In genomic region chr19:14559916-14560775, GRCh38 we compare ENCODE assay signal across 10 cellular contexts. TPM values are rescaled to one million over a fixed set of nuclear protein-coding genes. Genes with fewer than 3 reads are reported as not detected.
A peak's percentile ranks its signal among the peaks of the same experiment; 100 is the strongest.
DNase-seq lines count a peak whose midpoint lies in the region; ATAC-seq and TF ChIP-seq lines count a peak whose summit lies in the region.
"Had no signal": no experiment of that assay in that cellular context is flagged by ENCODE, and none has a peak within 500 bp of the region (broad histone marks: within the 10 kb centered on the region; RNA-seq: fewer than 3 reads in every experiment).

No MANE protein-coding gene starts in this region.

- intact Hi-C loops in CD4-positive, alpha-beta T cell (cut with DNase I, micrococcal nuclease) = no loop called here
- intact Hi-C loops in Panc1 (cut with micrococcal nuclease; ENCODE audit: unreplicated experiment) (no loop called here), esophagus muscularis mucosa (cut with DNase I) (no loop called here)

- peak overlapping the region; percentile 50 for H3K27ac ChIP-seq in CD4-positive, alpha-beta T cell (ENCODE audit: low read depth, low read length)
- peak overlapping the region; percentile 85 for H3K27ac ChIP-seq in Panc1 (ENCODE audit: low read length)
- H3K27ac ChIP-seq in esophagus muscularis mucosa (replicated peaks in 1 of 4) = peak overlapping the region; percentile 29 to 69 (median 40)
- peak overlapping the region; percentile 53 for H3K27ac ChIP-seq in neural progenitor cell

- no peak overlapping the region for H2AFZ ChIP-seq in neural progenitor cell (replicated peaks)

- no peak overlapping the region for H3K4me2 ChIP-seq in neural progenitor cell

- no peak overlapping the region for H3K4me3 Mint-ChIP-seq in CD4-positive, alpha-beta T cell
- H3K4me3 Mint-ChIP-seq in neural progenitor cell = no peak overlapping the region

- H3K27ac Mint-ChIP-seq in CD4-positive, alpha-beta T cell = peak overlapping the region; percentile 33
- peak overlapping the region; percentile 79 for H3K27ac Mint-ChIP-seq in neural progenitor cell

- H3K4me3 ChIP-seq in Panc1 (ENCODE audit: low read depth in 2 of 2, low read length in 2 of 2) (no peak overlapping the region), esophagus muscularis mucosa (no peak overlapping the region), neural progenitor cell (no peak overlapping the region)

- H3K4me1 ChIP-seq in Panc1 (ENCODE audit: control insufficient read depth, insufficient read depth, low read length) (peaks cover 57% of the 10 kb centered on the region), esophagus muscularis mucosa (peaks cover 37 to 52% (median 46%) of the 10 kb centered on the region in 4 donors), neural progenitor cell (peaks cover 34% of the 10 kb centered on the region)

- no peak for TF ChIP-seq CTCF in CD4-positive, alpha-beta T cell (IDR thresholded peaks at IDR 0.05)
- TF ChIP-seq CTCF in Panc1 (IDR thresholded peaks at IDR 0.05) (no peak), esophagus muscularis mucosa (IDR thresholded peaks at IDR 0.05) (no peak), neural progenitor cell (IDR thresholded peaks at IDR 0.05) (no peak)

- peak overlapping the region; percentile 45 for H3K9ac ChIP-seq in neural progenitor cell

- no peaks in the 10 kb centered on the region for H3K27me3 ChIP-seq in CD4-positive, alpha-beta T cell (ENCODE audit: control insufficient read depth, insufficient read depth, low read length)
- H3K27me3 ChIP-seq in Panc1 (ENCODE audit: control insufficient read depth, insufficient read depth, low read length) = no peaks in the 10 kb centered on the region
- H3K27me3 ChIP-seq in esophagus muscularis mucosa = no peaks in the 10 kb centered on the region
- no peaks in the 10 kb centered on the region for H3K27me3 ChIP-seq in neural progenitor cell

- H3F3A ChIP-seq in neural progenitor cell (ENCODE audit: low read depth) = peaks cover 22% of the 10 kb centered on the region

- no TSS peak for BruUV-seq in Panc1 (replicated peaks; lab: Mats Ljungman, UMichigan)

- peaks cover 59% of the 10 kb centered on the region for H3K79me2 ChIP-seq in neural progenitor cell (ENCODE audit: low read depth)

- TF ChIP-seq POLR2A in esophagus muscularis mucosa (IDR thresholded peaks at IDR 0.05; ENCODE audit: low read depth) = no peak

- WGBS in esophagus muscularis mucosa = 82% methylated on average over 24 of the region's 28 CpGs

- H3K36me3 ChIP-seq in Panc1 (ENCODE audit: control insufficient read depth, insufficient read depth, low read length) = no peaks in the 10 kb centered on the region
- H3K36me3 ChIP-seq in esophagus muscularis mucosa = peaks cover 4 to 22% (median 11%) of the 10 kb centered on the region in 4 donors
- no peaks in the 10 kb centered on the region for H3K36me3 ChIP-seq in neural progenitor cell

- in situ Hi-C loops in Panc1 (cut with HindIII; ENCODE audit: low pct_unique_long_range_greater_than_20kb, low sequenced_read_pairs) = no loop called here

- POLR2A ChIA-PET in CD4-positive, alpha-beta T cell (lab: Charles Lee) = interaction anchor here (0.7 kb wide), 1 partner anchor 43 kb away, joined by 3 read pairs; no protein-coding TSS in a partner anchor
- POLR2A ChIA-PET in Panc1 (lab: Charles Lee) = no interaction called here

- no peak for ATAC-seq in CD4-positive, alpha-beta T cell (ENCODE audit: poor library complexity)
- no peak for ATAC-seq in Panc1
- no peak for ATAC-seq in GM18519 (IDR thresholded peaks at IDR 0.05; ENCODE audit: low FRiP score, unreplicated experiment)
- no peak for ATAC-seq in GM21825 (IDR thresholded peaks at IDR 0.05; ENCODE audit: unreplicated experiment)

- CTCF ChIA-PET in CD4-positive, alpha-beta T cell (lab: Charles Lee) = interaction anchor here (0.6 kb wide), 1 partner anchor 366 kb away, joined by 3 read pairs; no protein-coding TSS in a partner anchor
- CTCF ChIA-PET in Panc1 (lab: Charles Lee) = interaction anchor here (0.6 kb wide), 1 partner anchor 461 kb away, joined by 3 read pairs; no protein-coding TSS in a partner anchor

- no peaks in the 10 kb centered on the region for H3K9me3 ChIP-seq in CD4-positive, alpha-beta T cell (ENCODE audit: control insufficient read depth, low read length)
- H3K9me3 ChIP-seq in Panc1 (ENCODE audit: control insufficient read depth, insufficient read depth, low read depth, low read length) (no peaks in the 10 kb centered on the region), esophagus muscularis mucosa (no peaks in the 10 kb centered on the region), neural progenitor cell (ENCODE audit: low read depth) (no peaks in the 10 kb centered on the region)

- no peaks in the 10 kb centered on the region for H3K9me3 Mint-ChIP-seq in CD4-positive, alpha-beta T cell
- no peaks in the 10 kb centered on the region for H3K9me3 Mint-ChIP-seq in neural progenitor cell

- no peak for TF ChIP-seq EP300 in esophagus muscularis mucosa (IDR thresholded peaks at IDR 0.05)

- peaks cover 34% of the 10 kb centered on the region for H3K4me1 Mint-ChIP-seq in CD4-positive, alpha-beta T cell (ENCODE audit: low read depth)
- H3K4me1 Mint-ChIP-seq in neural progenitor cell = peaks cover 20% of the 10 kb centered on the region

- DNase-seq in CD4-positive, alpha-beta T cell = no peak
- no peak for DNase-seq in Panc1 (ENCODE audit: low read depth, low spot score)
- DNase-seq in esophagus muscularis mucosa (ENCODE audit: extremely low spot score) = no peak
- no peak for DNase-seq in neural progenitor cell (ENCODE audit: low spot score)
- no peak for DNase-seq in NCI-H510A (lab: John Stamatoyannopoulos, UW)
- DNase-seq in NCI-H526 (lab: John Stamatoyannopoulos, UW) = no peak

- no peaks in the 10 kb centered on the region for H3K27me3 Mint-ChIP-seq in CD4-positive, alpha-beta T cell
- peaks cover 3% of the 10 kb centered on the region for H3K27me3 Mint-ChIP-seq in neural progenitor cell (ENCODE audit: insufficient read depth, low read depth)

- H3K36me3 Mint-ChIP-seq in CD4-positive, alpha-beta T cell (ENCODE audit: low read depth) = peaks cover 29% of the 10 kb centered on the region
- H3K36me3 Mint-ChIP-seq in neural progenitor cell = no peaks in the 10 kb centered on the region

- H4K20me1 ChIP-seq in neural progenitor cell (ENCODE audit: low read depth) = peaks cover 77% of the 10 kb centered on the region

RNA-seq across cellular contexts. Expression of gene NDUFB7, which starts 11.7 kb away (rescaled TPM):
- total RNA-seq in CD4-positive, alpha-beta T cell = 10 to 100 TPM; 31.7 to 39.1 TPM
- total RNA-seq in Panc1 (2021; ENCODE audit: unreplicated experiment) (180 TPM), esophagus muscularis mucosa (100 to 1,000 TPM; 297 to 522 (median 319) TPM), neural progenitor cell (ENCODE audit: low replicate concordance) (38.0 and 177 TPM in 2 replicates)
- 341 TPM for polyA plus RNA-seq in Panc1 (2012; ENCODE audit: insufficient read length)

RNA-seq across cellular contexts. Expression of gene CLEC17A, which starts 22.7 kb away (rescaled TPM):
- not detected for total RNA-seq in CD4-positive, alpha-beta T cell
- total RNA-seq in Panc1 (2021; ENCODE audit: unreplicated experiment) (not detected), esophagus muscularis mucosa (not detected), neural progenitor cell (ENCODE audit: low replicate concordance) (0.31 TPM in 1 of 2 replicates, not detected in the other)
- polyA plus RNA-seq in Panc1 (2012; ENCODE audit: insufficient read length) = not detected
- total RNA-seq: LHCN-M2, NCI-H460 had no signal

RNA-seq across cellular contexts. Expression of gene TECR, which starts 30.8 kb away (rescaled TPM):
- total RNA-seq in CD4-positive, alpha-beta T cell = 100 to 1,000 TPM; 217 to 232 TPM
- total RNA-seq in Panc1 (2021; ENCODE audit: unreplicated experiment) (233 TPM), esophagus muscularis mucosa (10 to 100 TPM; 18.7 to 32.7 (median 25.7) TPM), neural progenitor cell (ENCODE audit: low replicate concordance) (41.9 and 96.4 TPM in 2 replicates)
- 250 TPM for polyA plus RNA-seq in Panc1 (2012; ENCODE audit: insufficient read length)

RNA-seq across cellular contexts. Expression of gene DNAJB1, which starts 41.9 kb away (rescaled TPM):
- total RNA-seq in CD4-positive, alpha-beta T cell = 100 to 1,000 TPM; 666 to 672 TPM
- total RNA-seq in Panc1 (2021; ENCODE audit: unreplicated experiment) (149 TPM), esophagus muscularis mucosa (100 to 1,000 TPM in 1 of 4 donors, 10 to 100 TPM in 3; 50.3 to 102 (median 86.3) TPM), neural progenitor cell (ENCODE audit: low replicate concordance) (61.4 and 61.9 TPM in 2 replicates)
- polyA plus RNA-seq in Panc1 (2012; ENCODE audit: insufficient read length) = 101 TPM
